16 cellular contexts compared by ENCODE assay signal in genomic region chr5:81698806-81699205, GRCh38. TPM values are rescaled to one million over a fixed set of nuclear protein-coding genes. Genes with fewer than 3 reads are reported as not detected.
DNase-seq lines count a peak whose midpoint lies in the region; ATAC-seq and TF ChIP-seq lines count a peak whose summit lies in the region.
"Had no signal": no experiment of that assay in that cellular context is flagged by ENCODE, and none has a peak within 500 bp of the region (broad histone marks: within the 10 kb centered on the region; RNA-seq: fewer than 3 reads in every experiment).

No MANE protein-coding gene starts in this region.

- peaks cover 6% of the 10 kb centered on the region; the same call in 1 of the 2 replicates for H3K9me3 ChIP-seq in IMR-90 (ENCODE audit: control insufficient read depth, insufficient read depth, low read length)

- no peak for TF ChIP-seq RAD21 in IMR-90 (IDR thresholded peaks at IDR 0.05; ENCODE audit: low read length)

- CTCF ChIA-PET in IMR-90 (lab: Yijun Ruan, JAX) = interaction anchor here (1.3 kb wide), 1 partner anchor 24 kb away, joined by 5 read pairs; no protein-coding TSS in a partner anchor

- TF ChIP-seq POLR2A in IMR-90 (IDR thresholded peaks at IDR 0.05; ENCODE audit: low read depth, low read length) = no peak

- no peak overlapping the region for H3K4ac ChIP-seq in IMR-90 (ENCODE audit: low read depth, low read length)

- no peak overlapping the region for H4K8ac ChIP-seq in IMR-90 (ENCODE audit: low read depth in 2 of 2, low read length in 2 of 2)

- H2BK5ac ChIP-seq in IMR-90 (ENCODE audit: low read depth, low read length, poor library complexity, severe bottlenecking) = no peak overlapping the region

- H2BK15ac ChIP-seq in IMR-90 (ENCODE audit: low read depth, low read length) = no peak overlapping the region

- no peak overlapping the region for H3K14ac ChIP-seq in IMR-90 (replicated peaks; ENCODE audit: low read depth, low read length)

- H3K4me2 ChIP-seq in IMR-90 (ENCODE audit: low read depth, low read length) = no peak overlapping the region
- H3K4me2 ChIP-seq: GM23338 had no signal

- no peaks in the 10 kb centered on the region for H3K27me3 ChIP-seq in IMR-90 (ENCODE audit: control insufficient read depth, insufficient read depth, low read length)

- intact Hi-C loops in IMR-90 (cut with micrococcal nuclease) = no loop called here
- intact Hi-C loops in Right ventricle myocardium inferior (cut with DNase I) = no loop called here

- H3K27ac ChIP-seq in IMR-90 (ENCODE audit: insufficient read depth, low read length) = no peak overlapping the region

- no peak overlapping the region for H2AK5ac ChIP-seq in IMR-90 (ENCODE audit: low read depth, low read length)

- H3K9me1 ChIP-seq in IMR-90 (ENCODE audit: insufficient read depth, low read length) = no peaks in the 10 kb centered on the region

- H3K4me3 ChIP-seq in IMR-90 (ENCODE audit: insufficient read depth, low read depth, low read length) = no peak overlapping the region
- H3K4me3 ChIP-seq: GM23338 had no signal

- H3K36me3 ChIP-seq in IMR-90 (ENCODE audit: control insufficient read depth, insufficient read depth, low read length) = peaks cover 2% of the 10 kb centered on the region; the same call in 1 of the 2 replicates

- 0 out of 2 replicates have a peak, but pooled peaks cover 4% of the 10 kb centered on the region for H4K20me1 ChIP-seq in IMR-90 (ENCODE audit: insufficient read depth, low read length)

- H3K18ac ChIP-seq in IMR-90 (ENCODE audit: low read depth, low read length) = no peak overlapping the region

- peak; percentile 9 for DNase-seq in ELR (ENCODE audit: low read depth)
- DNase-seq in IMR-90 = peak; percentile 59
- peak; percentile 12 for DNase-seq in iris pigment epithelial cell (ENCODE audit: low read depth)
- no peak for DNase-seq in Right ventricle myocardium inferior (ENCODE audit: missing footprints)
- DNase-seq in SW 1271 (lab: John Stamatoyannopoulos, UW) = no peak
- no peak for DNase-seq in NCI-H526 treated with DMSO at 0.1 percent for 48 hours (lab: John Stamatoyannopoulos, UW)
- DNase-seq: C1 segment of cervical spinal cord; Calu3; CD4-positive, alpha-beta memory T cell; COR-L47; DMS53; DMS79 treated with DMSO at 0.1 percent for 48 hours; GF-D8; H9 had no signal

- no TSS peak for BruUV-seq in IMR-90 (replicated peaks; lab: Mats Ljungman, UMichigan)

- in situ Hi-C loops in IMR-90 (cut with MboI; ENCODE audit: low sequenced_read_pairs) = no loop called here

- no CpG with 5 or more reads among the region's 2 CpGs for WGBS in IMR-90 (ENCODE audit: extremely low coverage in 2 of 2, insufficient read length in 1 of 2), 2 experiments

- no peak overlapping the region for H2AK9ac ChIP-seq in IMR-90 (replicated peaks; ENCODE audit: low read depth, low read length, poor library complexity)

- H4K5ac ChIP-seq in IMR-90 (ENCODE audit: low read depth, low read length) = no peak overlapping the region

- H3K56ac ChIP-seq in IMR-90 (ENCODE audit: extremely low read depth, insufficient read depth, low read length) = no peak overlapping the region

- H2BK120ac ChIP-seq in IMR-90 (ENCODE audit: low read depth, low read length) = no peak overlapping the region

- dilution Hi-C loops in IMR-90 (cut with HindIII; ENCODE audit: low sequenced_read_pairs, unreplicated experiment) = no loop called here

- no peak overlapping the region for H2AFZ ChIP-seq in IMR-90 (replicated peaks; ENCODE audit: low read length, poor library complexity)
- H2AFZ ChIP-seq: GM23338 had no signal

- no peak overlapping the region for H3K9ac ChIP-seq in IMR-90 (ENCODE audit: low read depth, low read length)

- peaks cover 6 to 11% of the 10 kb centered on the region in 2 experiments for H3K79me1 ChIP-seq in IMR-90 (ENCODE audit: low read depth in 1 of 2, low read length in 2 of 2)

- H3K4me1 ChIP-seq in IMR-90 (ENCODE audit: control insufficient read depth, insufficient read depth, low read length) = no peaks in the 10 kb centered on the region; the same call in 1 of the 2 replicates

- H4K91ac ChIP-seq in IMR-90 (ENCODE audit: insufficient read depth, low read depth, low read length) = no peak overlapping the region

- no peak overlapping the region for H3K23ac ChIP-seq in IMR-90 (ENCODE audit: low read depth, low read length)

- TF ChIP-seq CTCF in IMR-90 (conservative IDR thresholded peaks at IDR 0.05; ENCODE audit: low read depth, low read length) = no peak

- no peak overlapping the region for H2BK20ac ChIP-seq in IMR-90 (ENCODE audit: low read depth, low read length)

- ATAC-seq in IMR-90 (ENCODE audit: low read depth) = peak; percentile 70
- ATAC-seq in Right ventricle myocardium inferior = no peak
- ATAC-seq in HG02870 (IDR thresholded peaks at IDR 0.05; ENCODE audit: unreplicated experiment) = no peak
- ATAC-seq: GM23338 had no signal

- POLR2A ChIA-PET in IMR-90 (lab: Charles Lee; ENCODE audit: unreplicated experiment) = no interaction called here

TF ChIP-seq in IMR-90, 13 proteins besides CTCF, POLR2A, EP300 and RAD21:
- TF ChIP-seq MAZ (IDR thresholded peaks at IDR 0.05; ENCODE audit: borderline replicate concordance, low read depth, low read length) (no peak), CHD1 (IDR thresholded peaks at IDR 0.05; ENCODE audit: low read depth, low read length) (no peak), CEBPB (IDR thresholded peaks at IDR 0.05; ENCODE audit: low read depth, low read length) (no peak), RCOR1 (IDR thresholded peaks at IDR 0.05; ENCODE audit: insufficient replicate concordance, low read length) (no peak), FOS (IDR thresholded peaks at IDR 0.05; ENCODE audit: low read depth, low read length) (no peak), BHLHE40 (IDR thresholded peaks at IDR 0.05; ENCODE audit: low read depth, low read length) (no peak), NFE2L2 (IDR thresholded peaks at IDR 0.05; ENCODE audit: low read depth, low read length) (no peak), MAFK (IDR thresholded peaks at IDR 0.05; ENCODE audit: low read depth, low read length) (no peak), MXI1 (IDR thresholded peaks at IDR 0.05; ENCODE audit: borderline replicate concordance, low read depth, low read length) (no peak), RFX5 (IDR thresholded peaks at IDR 0.05; ENCODE audit: low read depth, low read length) (no peak), SMC3 (IDR thresholded peaks at IDR 0.05; ENCODE audit: low read depth, low read length) (no peak)
- TF ChIP-seq, protein P1, sequence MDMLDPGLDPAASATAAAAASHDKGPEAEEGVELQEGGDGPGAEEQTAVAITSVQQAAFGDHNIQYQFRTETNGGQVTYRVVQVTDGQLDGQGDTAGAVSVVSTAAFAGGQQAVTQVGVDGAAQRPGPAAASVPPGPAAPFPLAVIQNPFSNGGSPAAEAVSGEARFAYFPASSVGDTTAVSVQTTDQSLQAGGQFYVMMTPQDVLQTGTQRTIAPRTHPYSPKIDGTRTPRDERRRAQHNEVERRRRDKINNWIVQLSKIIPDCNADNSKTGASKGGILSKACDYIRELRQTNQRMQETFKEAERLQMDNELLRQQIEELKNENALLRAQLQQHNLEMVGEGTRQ (IDR thresholded peaks at IDR 0.05; ENCODE audit: low read depth, low read length) = no peak
- TF ChIP-seq, protein P2, sequence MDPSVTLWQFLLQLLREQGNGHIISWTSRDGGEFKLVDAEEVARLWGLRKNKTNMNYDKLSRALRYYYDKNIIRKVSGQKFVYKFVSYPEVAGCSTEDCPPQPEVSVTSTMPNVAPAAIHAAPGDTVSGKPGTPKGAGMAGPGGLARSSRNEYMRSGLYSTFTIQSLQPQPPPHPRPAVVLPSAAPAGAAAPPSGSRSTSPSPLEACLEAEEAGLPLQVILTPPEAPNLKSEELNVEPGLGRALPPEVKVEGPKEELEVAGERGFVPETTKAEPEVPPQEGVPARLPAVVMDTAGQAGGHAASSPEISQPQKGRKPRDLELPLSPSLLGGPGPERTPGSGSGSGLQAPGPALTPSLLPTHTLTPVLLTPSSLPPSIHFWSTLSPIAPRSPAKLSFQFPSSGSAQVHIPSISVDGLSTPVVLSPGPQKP (IDR thresholded peaks at IDR 0.05; ENCODE audit: borderline replicate concordance, low read depth, low read length) = no peak

RNA-seq across cellular contexts. Expression of gene SSBP2, which starts 52.1 kb away (rescaled TPM):
- 33.6 and 42.7 TPM in 2 replicates for total RNA-seq in IMR-90 (2012; rRNA removed)
- polyA plus RNA-seq in IMR-90 (2012; rRNA removed) = 35.0 and 38.4 TPM in 2 replicates
- 14.1 and 16.7 TPM in 2 replicates for polyA plus RNA-seq in IMR-90 (2012; cell fraction: cytosol; rRNA removed)
- polyA plus RNA-seq in IMR-90 (2012; cell fraction: nucleus; rRNA removed; ENCODE audit: low replicate concordance) = 15.5 and 49.1 TPM in 2 replicates
- 55.4 TPM for total RNA-seq in Right ventricle myocardium inferior

Comparison
In these comparisons a context has a peak if more than half of its experiments do, and no peak if none do; other contexts are left out.
1. DNase-seq: peak in ELR (single experiment), IMR-90 (single experiment) and iris pigment epithelial cell (single experiment); none in Right ventricle myocardium inferior (single experiment), SW 1271 (0 of 2) and NCI-H526 treated with DMSO at 0.1 percent for 48 hours (single experiment).